In genomic region chr3:3991598-3991997, GRCh38 we compare ENCODE assay signal across 34 cellular contexts.
"Had no signal": no experiment of that assay in that cellular context is flagged by ENCODE, and none has a peak within 500 bp of the region (broad histone marks: within the 10 kb centered on the region; RNA-seq: fewer than 3 reads in every experiment).

No MANE protein-coding gene starts in this region.

- H3K9me3 ChIP-seq: adrenal gland, body of pancreas had no signal

- FAIRE-seq: astrocyte, bronchial epithelial cell had no signal

- ATAC-seq: activated naive CD4-positive, alpha-beta T cell treated with anti-CD3 and anti-CD28 coated beads, Interleukin-2, amount 50 U/mL, for 72 hours; activated naive CD8-positive, alpha-beta T cell treated with anti-CD3 and anti-CD28 coated beads, Interleukin-2, amount 50 U/mL, for 24 hours; activated T-cell treated with anti-CD3 and anti-CD28 coated beads, Interleukin-2, amount 50 U/mL, for 4 hours; activated T-cell treated with anti-CD3 and anti-CD28 coated beads, Interleukin-2, amount 50 U/mL, for 72 hours; activated T-helper 17 cell treated with anti-CD3 and anti-CD28 coated beads, Interleukin-2, amount 50 U/mL, for 72 hours; body of pancreas had no signal

- H3K4me1 ChIP-seq: adrenal gland, ascending aorta, body of pancreas, breast epithelium had no signal

- H3K36me3 ChIP-seq: adrenal gland, ascending aorta, brain microvascular endothelial cell, breast epithelium, cardiac muscle cell had no signal

- H3K4me3 ChIP-seq: adrenal gland, ascending aorta, body of pancreas, breast epithelium, cardiac muscle cell had no signal

- H3K27ac ChIP-seq: adrenal gland, ascending aorta, body of pancreas, brain microvascular endothelial cell, breast epithelium, cardiac muscle cell had no signal

- DNase-seq: activated effector memory CD4-positive, alpha-beta T cell treated with anti-CD3 and anti-CD28 coated beads, Interleukin-2, amount 50 U/mL, for 16 hours; activated effector memory CD4-positive, alpha-beta T cell treated with Interleukin-2 at 50 U/mL for 16 hours; activated gamma-delta T cell; activated gamma-delta T cell treated with Interleukin-2 at 50 U/mL for 16 hours; activated naive CD4-positive, alpha-beta T cell; activated naive CD4-positive, alpha-beta T cell treated with anti-CD3 and anti-CD28 coated beads for 36 hours; activated naive CD4-positive, alpha-beta T cell treated with anti-CD3 and anti-CD28 coated beads, Interleukin-2, amount 10 ng/mL, durations not matched to agents 7 days and 5 days; activated naive CD4-positive, alpha-beta T cell treated with anti-CD3 and anti-CD28 coated beads, Interleukin-2, amount 50 U/mL, for 16 hours; activated naive CD4-positive, alpha-beta T cell treated with Interleukin-2 at 50 U/mL for 16 hours; activated naive CD8-positive, alpha-beta T cell treated with anti-CD3 and anti-CD28 coated beads for 36 hours; activated naive CD8-positive, alpha-beta T cell treated with anti-CD3 and anti-CD28 coated beads, Interleukin-2, amount 10 ng/mL, durations not matched to agents 7 days and 5 days; activated naive CD8-positive, alpha-beta T cell treated with anti-CD3 and anti-CD28 coated beads, Interleukin-2, amount 50 U/mL, for 24 hours; activated T-cell treated with anti-CD3 and anti-CD28 coated beads, Interleukin-2, amount 50 U/mL, for 1 hour; activated T-cell treated with anti-CD3 and anti-CD28 coated beads, Interleukin-2, amount 50 U/mL, for 24 hours; activated T-cell treated with anti-CD3 and anti-CD28 coated beads, Interleukin-2, amount 50 U/mL, for 4 hours; activated T-cell treated with anti-CD3 and anti-CD28 coated beads, Interleukin-2, amount 50 U/mL, for 48 hours; activated T-cell treated with anti-CD3 and anti-CD28 coated beads, Interleukin-2, amount 50 U/mL, for 72 hours; adrenal gland; amniotic stem cell; amygdala; anterior cingulate cortex; aorta; body of pancreas; brain microvascular endothelial cell; caudate nucleus; central memory CD4-positive, alpha-beta T cell; cerebellar nuclear complex had no signal

- H3K27me3 ChIP-seq: adrenal gland, ascending aorta, body of pancreas, brain microvascular endothelial cell, breast epithelium had no signal
